ENCODE assay signal across 7 cellular contexts in genomic region chr1:7692038-7692437, GRCh38.
"Had no signal": no experiment of that assay in that cellular context is flagged by ENCODE, and none has a peak within 500 bp of the region (broad histone marks: within the 10 kb centered on the region; RNA-seq: fewer than 3 reads in every experiment).

No MANE protein-coding gene starts in this region.

- H3K4me3 Mint-ChIP-seq: HFFc6 had no signal

- H3K27ac Mint-ChIP-seq: HFFc6 had no signal

- DNase-seq: GM23248, GOT3, H7, HFFc6, IMR-90 had no signal

- H3K4me3 ChIP-seq: GM23248, HAP-1 had no signal

- H3K4me1 ChIP-seq: HAP-1 had no signal

- H3K36me3 ChIP-seq: HAP-1 had no signal

- H3K27ac ChIP-seq: GM23248, HL-60 had no signal
